In the genomic region with DNA sequence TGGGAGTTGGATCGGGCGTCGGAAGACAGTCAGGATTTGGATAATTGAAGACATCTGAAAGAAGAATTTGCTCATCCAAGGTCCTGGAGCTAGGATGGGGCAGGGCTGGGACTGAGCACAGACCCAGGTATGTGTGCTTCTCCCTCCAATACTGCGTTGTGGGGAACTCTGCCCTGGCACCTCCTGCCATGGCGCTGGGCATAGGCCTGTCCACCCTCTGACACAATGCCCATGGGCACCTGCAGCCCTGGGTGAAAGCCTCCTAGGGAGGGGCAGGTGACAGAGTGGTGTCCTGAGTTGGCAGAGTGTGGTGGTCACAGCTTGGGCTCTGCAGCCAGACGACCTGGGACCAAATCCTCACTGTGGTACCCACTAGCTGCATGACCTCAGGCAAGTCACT, we compare ENCODE assay signal across 23 cellular contexts. TPM values are rescaled to one million over a fixed set of nuclear protein-coding genes. Genes with fewer than 3 reads are reported as not detected.
DNase-seq lines count a peak whose midpoint lies in the region; ATAC-seq and TF ChIP-seq lines count a peak whose summit lies in the region.
"Had no signal": no experiment of that assay in that cellular context is flagged by ENCODE, and none has a peak within 500 bp of the region (broad histone marks: within the 10 kb centered on the region; RNA-seq: fewer than 3 reads in every experiment).

No MANE protein-coding gene starts in this region.

- H3K9ac ChIP-seq in BLaER1 (no peak overlapping the region), neuronal stem cell (ENCODE audit: low read depth, low read length, poor library complexity) (no peak overlapping the region), mesenchymal stem cell (ENCODE audit: low read length) (no peak overlapping the region)
- H3K9ac ChIP-seq: GM23248 had no signal

- H3K4me3 ChIP-seq in BLaER1: no peak overlapping the region
- peak overlapping the region in 1 of 2 donors; percentile 27 for H3K4me3 ChIP-seq in neuronal stem cell (ENCODE audit: low read length in 2 of 2)
- no peak overlapping the region for H3K4me3 ChIP-seq in upper lobe of right lung
- no peak overlapping the region for H3K4me3 ChIP-seq in mesenchymal stem cell (ENCODE audit: insufficient read depth in 1 of 2, low read depth in 1 of 2, low read length in 2 of 2)
- H3K4me3 ChIP-seq: A549, GM12878, GM23248 had no signal

- H4K20me1 ChIP-seq in BLaER1: no peaks in the 10 kb centered on the region

- H3K36me3 Mint-ChIP-seq in brain: no peaks in the 10 kb centered on the region
- H3K36me3 Mint-ChIP-seq: CD4-positive, CD25-positive, alpha-beta regulatory T cell had no signal

- H3K27ac ChIP-seq in BLaER1 (0 out of 2 replicates have a peak overlapping the region, but pooled peaks have one; percentile 27), neuronal stem cell (replicated peaks; ENCODE audit: low read length) (no peak overlapping the region), upper lobe of right lung (no peak overlapping the region), mesenchymal stem cell (ENCODE audit: low read length, poor library complexity, severe bottlenecking) (no peak overlapping the region)
- H3K27ac ChIP-seq: A549, C4-2B, GM23248 had no signal

- H3K9me3 Mint-ChIP-seq in brain: peaks cover 8 to 27% (median 20%) of the 10 kb centered on the region in 5 experiments

- H3K4ac ChIP-seq in neuronal stem cell (ENCODE audit: low read length) (no peak overlapping the region), mesenchymal stem cell (ENCODE audit: low read depth in 1 of 2, low read length in 2 of 2) (no peak overlapping the region)

- H3K18ac ChIP-seq in neuronal stem cell (ENCODE audit: low read length): peak overlapping the region; percentile 38
- no peak overlapping the region for H3K18ac ChIP-seq in mesenchymal stem cell (ENCODE audit: low read depth in 1 of 2, low read length in 2 of 2)

- WGBS in neuronal stem cell (ENCODE audit: extremely low coverage in 2 of 2, insufficient read length in 2 of 2, insufficient replicate concordance in 1 of 2), 2 donors: no CpG with 5 or more reads among the region's 6 CpGs
- WGBS in mesenchymal stem cell: 93% methylated on average over 5 of the region's 6 CpGs

- H3K14ac ChIP-seq in neuronal stem cell (ENCODE audit: low read length) (no peak overlapping the region), mesenchymal stem cell (ENCODE audit: low read length in 2 of 2) (no peak overlapping the region)

- H2BK5ac ChIP-seq in neuronal stem cell (ENCODE audit: low read length): no peak overlapping the region
- no peak overlapping the region for H2BK5ac ChIP-seq in mesenchymal stem cell (ENCODE audit: low read depth, low read length, poor library complexity, severe bottlenecking)

- H3K79me1 ChIP-seq in neuronal stem cell (ENCODE audit: low read depth, low read length): no peaks in the 10 kb centered on the region
- H3K79me1 ChIP-seq in mesenchymal stem cell (replicated peaks; ENCODE audit: low read length, poor library complexity, severe bottlenecking): no peaks in the 10 kb centered on the region

- H3K4me1 ChIP-seq in BLaER1 (peaks cover 59% of the 10 kb centered on the region), neuronal stem cell (ENCODE audit: control insufficient read depth in 2 of 2, insufficient read depth in 1 of 2, low read depth in 1 of 2, low read length in 2 of 2) (peaks cover 5 to 9% of the 10 kb centered on the region in 2 donors), upper lobe of right lung (peaks cover 9% of the 10 kb centered on the region), mesenchymal stem cell (ENCODE audit: control insufficient read depth, insufficient read depth, low read depth, low read length) (peaks cover 6% of the 10 kb centered on the region)
- H3K4me1 ChIP-seq: A549 had no signal

- peaks cover 32% of the 10 kb centered on the region for H3K4me1 Mint-ChIP-seq in brain
- H3K4me1 Mint-ChIP-seq: CD8-positive, alpha-beta memory T cell had no signal

- H3K36me3 ChIP-seq in BLaER1 (no peaks in the 10 kb centered on the region), neuronal stem cell (replicated peaks in 1 of 2; ENCODE audit: control insufficient read depth in 2 of 2, insufficient read depth in 2 of 2, low read length in 2 of 2) (no peaks in the 10 kb centered on the region), upper lobe of right lung (no peaks in the 10 kb centered on the region), mesenchymal stem cell (ENCODE audit: control insufficient read depth in 1 of 2, insufficient read depth in 2 of 2, low read depth in 1 of 2, low read length in 2 of 2) (no peaks in the 10 kb centered on the region)
- H3K36me3 ChIP-seq: BE2C had no signal

- peaks cover 6% of the 10 kb centered on the region for H3K27me3 Mint-ChIP-seq in brain

- H2AK5ac ChIP-seq in neuronal stem cell (ENCODE audit: low read depth, low read length) (no peak overlapping the region), mesenchymal stem cell (ENCODE audit: low read length, severe bottlenecking) (no peak overlapping the region)

- H4K8ac ChIP-seq in neuronal stem cell (ENCODE audit: low read depth, low read length): no peak overlapping the region
- H4K8ac ChIP-seq in mesenchymal stem cell (ENCODE audit: low read length): no peak overlapping the region

- intact Hi-C loops in upper lobe of right lung (cut with DNase I): no loop called here

- H2AFZ ChIP-seq in neuronal stem cell (ENCODE audit: low read length): no peak overlapping the region
- no peak overlapping the region for H2AFZ ChIP-seq in mesenchymal stem cell (ENCODE audit: low read depth, low read length)
- H2AFZ ChIP-seq: GM23248 had no signal

- peak overlapping the region; percentile 51 for H3K4me2 ChIP-seq in BLaER1
- H3K4me2 ChIP-seq in neuronal stem cell (ENCODE audit: insufficient read depth, low read length, poor library complexity, severe bottlenecking): no peak overlapping the region
- no peak overlapping the region for H3K4me2 ChIP-seq in mesenchymal stem cell (ENCODE audit: low read length, poor library complexity, severe bottlenecking)
- H3K4me2 ChIP-seq: A549 had no signal

- no peak for TF ChIP-seq CTCF in brain (conservative IDR thresholded peaks at IDR 0.05)
- TF ChIP-seq CTCF in upper lobe of right lung (IDR thresholded peaks at IDR 0.05): no peak

- H4K91ac ChIP-seq in neuronal stem cell (ENCODE audit: low read depth, low read length, poor library complexity) (no peak overlapping the region), mesenchymal stem cell (ENCODE audit: low read length) (no peak overlapping the region)

- no peak for DNase-seq in neuronal stem cell (ENCODE audit: low spot score)
- DNase-seq in upper lobe of right lung: peak; percentile 44
- no peak for DNase-seq in mesenchymal stem cell
- DNase-seq in NCI-H1436 (lab: John Stamatoyannopoulos, UW): no peak
- DNase-seq in superior temporal gyrus (ENCODE audit: extremely low spot score): no peak
- DNase-seq: 8988T; ACHN; AML-193; BE2C; CD4-positive, CD25-positive, alpha-beta regulatory T cell; CD8-positive, alpha-beta memory T cell; DMS 273 treated with DMSO at 0.1 percent for 48 hours; DMS79; EL; GDM1; GM23248; H7; HCEC 1CT had no signal

- H3K9me3 ChIP-seq in BLaER1 (peaks cover 34% of the 10 kb centered on the region), neuronal stem cell (replicated peaks in 1 of 2; ENCODE audit: control insufficient read depth in 2 of 2, insufficient read depth in 1 of 2, low read depth in 1 of 2, low read length in 2 of 2) (peaks cover 4 to 7% of the 10 kb centered on the region in 2 donors), upper lobe of right lung (no peaks in the 10 kb centered on the region), mesenchymal stem cell (ENCODE audit: control insufficient read depth, low read length) (peaks cover 10% of the 10 kb centered on the region)
- H3K9me3 ChIP-seq: BE2C had no signal

- H3K4me3 Mint-ChIP-seq in brain: no peak overlapping the region
- H3K4me3 Mint-ChIP-seq: CD4-positive, CD25-positive, alpha-beta regulatory T cell; CD8-positive, alpha-beta memory T cell had no signal

- no peak overlapping the region for H2BK12ac ChIP-seq in neuronal stem cell (ENCODE audit: low read length)
- no peak overlapping the region for H2BK12ac ChIP-seq in mesenchymal stem cell (ENCODE audit: low read length in 2 of 2)

- peak overlapping the region in 3 of 5 experiments; percentile 34 to 66 (median 48) for H3K27ac Mint-ChIP-seq in brain
- H3K27ac Mint-ChIP-seq: CD4-positive, CD25-positive, alpha-beta regulatory T cell; CD8-positive, alpha-beta memory T cell had no signal

- no peak overlapping the region for H2BK15ac ChIP-seq in neuronal stem cell (ENCODE audit: low read length)
- H2BK15ac ChIP-seq in mesenchymal stem cell (ENCODE audit: low read depth, poor library complexity, severe bottlenecking): no peak overlapping the region

- H2BK120ac ChIP-seq in neuronal stem cell (ENCODE audit: low read depth, low read length) (no peak overlapping the region), mesenchymal stem cell (ENCODE audit: low read depth, low read length) (no peak overlapping the region)

- no peak for ATAC-seq in upper lobe of right lung
- ATAC-seq: A549, GM12878 had no signal

- H3K27me3 ChIP-seq in BLaER1: no peaks in the 10 kb centered on the region
- no peaks in the 10 kb centered on the region for H3K27me3 ChIP-seq in neuronal stem cell (ENCODE audit: control insufficient read depth in 3 of 3, insufficient read depth in 3 of 3, low read depth in 1 of 3, low read length in 3 of 3)
- no peaks in the 10 kb centered on the region for H3K27me3 ChIP-seq in upper lobe of right lung
- H3K27me3 ChIP-seq in mesenchymal stem cell (ENCODE audit: control insufficient read depth in 1 of 2, insufficient read depth in 1 of 2, low read length in 2 of 2): peaks cover under 1 to 51% of the 10 kb centered on the region in 2 experiments
- H3K27me3 ChIP-seq: BE2C had no signal

- H3K23ac ChIP-seq in neuronal stem cell (ENCODE audit: low read depth, low read length, poor library complexity): no peak overlapping the region
- H3K23ac ChIP-seq in mesenchymal stem cell (ENCODE audit: low read length in 2 of 2): no peak overlapping the region

RNA-seq across cellular contexts. Expression of a gene that starts 53.3 kb away (rescaled TPM):
- 668 TPM for polyA plus RNA-seq in brain (ENCODE audit: insufficient read depth, low read depth, low replicate concordance)
- 396 TPM for polyA plus RNA-seq in neuronal stem cell (2013, experiment 1 of 2)
- 424 TPM for polyA plus RNA-seq in neuronal stem cell (2013, experiment 2 of 2)
- total RNA-seq in upper lobe of right lung: 477 TPM
- 356 TPM for polyA plus RNA-seq in mesenchymal stem cell (2013, experiment 1 of 2)
- 364 TPM for polyA plus RNA-seq in mesenchymal stem cell (2013, experiment 2 of 2)
